Comparison of ENCODE assay signal across 5 cellular contexts in the genomic region with DNA sequence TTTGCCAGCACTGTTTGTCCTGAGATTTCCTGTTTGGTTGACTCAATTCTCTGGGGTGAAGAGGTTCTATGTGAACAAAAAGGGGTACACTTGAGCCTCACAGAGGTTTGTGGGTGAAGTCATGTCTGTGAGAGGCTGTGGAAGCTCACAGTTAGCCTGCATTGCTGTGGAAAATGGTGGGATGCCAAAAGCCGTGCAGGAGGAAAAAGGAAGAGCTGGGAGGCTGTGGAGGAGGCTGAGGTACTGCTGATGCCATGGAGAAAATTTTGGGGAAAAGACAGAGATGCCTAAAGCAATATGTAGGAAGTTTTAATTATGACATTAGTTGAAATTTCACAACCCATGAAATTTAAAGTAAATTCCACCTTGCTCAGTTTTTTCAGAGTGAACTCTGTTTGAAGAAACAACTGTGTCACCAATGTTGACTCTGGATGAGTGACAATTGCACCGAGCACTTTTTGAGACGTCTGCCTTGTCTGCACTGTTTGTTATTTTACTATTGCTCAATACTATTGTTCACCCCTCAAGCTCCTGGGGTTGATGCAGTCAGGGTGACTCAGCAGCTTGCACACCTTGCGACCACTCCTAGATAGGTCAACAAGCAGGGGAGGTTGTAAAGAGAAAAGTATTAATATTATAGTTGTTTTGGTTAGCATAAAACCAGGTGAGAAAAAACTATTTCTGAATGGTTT. TPM values are rescaled to one million over a fixed set of nuclear protein-coding genes. Genes with fewer than 3 reads are reported as not detected.
"Had no signal": no experiment of that assay in that cellular context is flagged by ENCODE, and none has a peak within 500 bp of the region (broad histone marks: within the 10 kb centered on the region; RNA-seq: fewer than 3 reads in every experiment).

No MANE protein-coding gene starts in this region.

RNA-seq across cellular contexts. Expression of gene AKR1C2, which starts 5.3 kb away (rescaled TPM):
- total RNA-seq: activated CD4-positive, alpha-beta T cell treated with anti-CD3 and anti-CD28 coated beads, Interleukin-2, amount 10 ng/mL, durations not matched to agents 24 days and 14 days; activated CD8-positive, alpha-beta T cell treated with anti-CD3 and anti-CD28 coated beads for 36 hours; activated naive CD8-positive, alpha-beta T cell treated with anti-CD3 and anti-CD28 coated beads for 36 hours; activated T-helper 17 cell treated with anti-CD3 and anti-CD28 coated beads, Interleukin-2, amount 50 U/mL, for 72 hours; T-helper 1 cell treated with Interleukin-12 subunit alpha and Interleukin-12 subunit beta and Interleukin-4 antibody, amounts not matched to agents 30 ng/mL and 1 ng/mL, for 36 hours had no signal
